ENCODE assay signal across 8 cellular contexts in genomic region chr2:64819774-64820688, GRCh38.
DNase-seq lines count a peak whose midpoint lies in the region; ATAC-seq, FAIRE-seq and TF ChIP-seq lines count a peak whose summit lies in the region.

No MANE protein-coding gene starts in this region.

- TF ChIP-seq CTCF in Peyer's patch (IDR thresholded peaks at IDR 0.05) = no peak

- FAIRE-seq in RCC 7860 (lab: Jason Lieb, UNC) = no peak

- DNase-seq in Peyer's patch (peak in 2 of 3 donors; percentile 65 to 78), medulla oblongata (ENCODE audit: extremely low spot score) (no peak), RCC 7860 (ENCODE audit: low spot score) (no peak), NCI-H1092 treated with DMSO at 0.1 percent for 48 hours (lab: John Stamatoyannopoulos, UW) (no peak)
- peak; percentile 52 for DNase-seq in central memory CD4-positive, alpha-beta T cell
- DNase-seq in stimulated activated CD8-positive, alpha-beta memory T cell treated with anti-CD3 and anti-CD28 coated beads, Interleukin-7, amount 100 ng/mL, for 4 hours (ENCODE audit: low read depth in 2 of 2) = peak; percentile 54 to 60

- ATAC-seq in GM18502 (IDR thresholded peaks at IDR 0.05; ENCODE audit: poor library complexity, unreplicated experiment) = peak; percentile 93
- peak; percentile 95 for ATAC-seq in HG02588 (IDR thresholded peaks at IDR 0.05; ENCODE audit: unreplicated experiment)

- no peaks in the 10 kb centered on the region for H3K9me3 ChIP-seq in Peyer's patch

- H3K27me3 ChIP-seq in Peyer's patch = no peaks in the 10 kb centered on the region

- no peaks in the 10 kb centered on the region for H3K4me1 ChIP-seq in Peyer's patch

- TF ChIP-seq POLR2A in Peyer's patch (IDR thresholded peaks at IDR 0.05) = no peak

- peak overlapping the region; percentile 1 to 72 (median 58) for H3K27ac ChIP-seq in Peyer's patch

- H3K4me3 ChIP-seq in Peyer's patch = no peak overlapping the region

- no peaks in the 10 kb centered on the region for H3K36me3 ChIP-seq in Peyer's patch

Comparison
In these comparisons a context has a peak if more than half of its experiments do, and no peak if none do; other contexts are left out.
1. DNase-seq: peak in Peyer's patch (2 of 3), central memory CD4-positive, alpha-beta T cell (single experiment) and stimulated activated CD8-positive, alpha-beta memory T cell treated with anti-CD3 and anti-CD28 coated beads, Interleukin-7, amount 100 ng/mL, for 4 hours (2 of 2); none in medulla oblongata (single experiment), RCC 7860 (single experiment) and NCI-H1092 treated with DMSO at 0.1 percent for 48 hours (single experiment).